In genomic region chr2:70301344-70302194, GRCh38 we compare ENCODE assay signal across 9 cellular contexts. TPM values are rescaled to one million over a fixed set of nuclear protein-coding genes. Genes with fewer than 3 reads are reported as not detected.
A peak's percentile ranks its signal among the peaks of the same experiment; 100 is the strongest.
DNase-seq lines count a peak whose midpoint lies in the region; ATAC-seq, FAIRE-seq and TF ChIP-seq lines count a peak whose summit lies in the region.
"Had no signal": no experiment of that assay in that cellular context is flagged by ENCODE, and none has a peak within 500 bp of the region (broad histone marks: within the 10 kb centered on the region; RNA-seq: fewer than 3 reads in every experiment).

Gene FAM136A, minus strand, starts transcription at chr2:70302067. Its CDS starts 56 bp downstream, at chr2:70302011.

- no peaks in the 10 kb centered on the region for H3K9me3 Mint-ChIP-seq in activated CD4-positive, alpha-beta T cell treated with anti-CD3 and anti-CD28 coated beads, Interleukin-2, amount 10 ng/mL, durations not matched to agents 7 days and 5 days
- no peaks in the 10 kb centered on the region for H3K9me3 Mint-ChIP-seq in dendritic cell treated with granulocyte-macrophage colony-stimulating factor and Interleukin-4, amounts not matched to agents 40 ng/mL and 50 ng/mL, for 4 days

- peak within 1 kb of the TSS; percentile 95 for H3K27ac Mint-ChIP-seq in activated CD4-positive, alpha-beta T cell treated with anti-CD3 and anti-CD28 coated beads, Interleukin-2, amount 10 ng/mL, durations not matched to agents 7 days and 5 days
- peak within 1 kb of the TSS; percentile 86 for H3K27ac Mint-ChIP-seq in dendritic cell treated with granulocyte-macrophage colony-stimulating factor and Interleukin-4, amounts not matched to agents 40 ng/mL and 50 ng/mL, for 4 days

- CTCF ChIA-PET in activated CD4-positive, alpha-beta T cell treated with anti-CD3 and anti-CD28 coated beads, Interleukin-2, amount 10 ng/mL, durations not matched to agents 7 days and 5 days (lab: Charles Lee) = interaction anchor here (0.5 to 3.8 kb wide), 12 partner anchors 8 to 1222 kb away, joined by 3 to 29 read pairs (median 5); partner anchors contain the start of genes C2orf42, PCYOX1 and SNRPG
- CTCF ChIA-PET in HepG2 (lab: Yijun Ruan, JAX; ENCODE audit: low intra/inter-chr PET ratio, low total read pairs) = interaction anchor here (0.7 to 3.3 kb wide), 7 partner anchors 32 to 484 kb away, joined by 3 to 46 read pairs (median 3); partner anchors contain the start of gene TIA1

- H3K4me1 ChIP-seq in HepG2 (ENCODE audit: insufficient read depth, low read length) = peaks cover 21% of the 10 kb centered on the region

- peaks cover 14% of the 10 kb centered on the region for H3K79me2 ChIP-seq in HepG2 (ENCODE audit: insufficient read depth, low read length)

- ATAC-seq in GM19023 (IDR thresholded peaks at IDR 0.05; ENCODE audit: unreplicated experiment) (peak; percentile 79), HG03280 (IDR thresholded peaks at IDR 0.05; ENCODE audit: unreplicated experiment) (peak; percentile 72), HepG2 (peak; percentile 94)

- WGBS in HepG2 (ENCODE audit: low lambda C conversion rate) = under 1% methylated on average over 38 of the region's 79 CpGs

- BruUV-seq in HepG2 (replicated peaks; lab: Mats Ljungman, UMichigan) = TSS peak; percentile 95

- H3K9me3 ChIP-seq in HepG2 (ENCODE audit: low read length) = no peaks in the 10 kb centered on the region

- in situ Hi-C loops in HepG2 (cut with HindIII; ENCODE audit: extremely low pct_ligation_motif_present, low pct_unique_long_range_greater_than_20kb) = loop anchor here (10.0 kb wide), 1 partner anchor 343 kb away; no protein-coding TSS in a partner anchor

- POLR2A ChIA-PET in activated CD4-positive, alpha-beta T cell treated with anti-CD3 and anti-CD28 coated beads, Interleukin-2, amount 10 ng/mL, durations not matched to agents 7 days and 5 days (lab: Charles Lee) = interaction anchor here (1.0 kb wide), 1 partner anchor 54 kb away, joined by 3 read pairs; no protein-coding TSS in a partner anchor
- POLR2A ChIA-PET in HepG2 (lab: Yijun Ruan, JAX) = interaction anchor here (0.9 to 3.8 kb wide), 7 partner anchors 8 to 387 kb away, joined by 3 to 62 read pairs (median 4); partner anchors contain the start of genes MXD1, PCYOX1 and SNRPG

- peak within 1 kb of the TSS; percentile 85 for H3K27ac ChIP-seq in HepG2 (ENCODE audit: extremely low read length, insufficient read depth, low read length)

- peak; percentile 91 for TF ChIP-seq CTCF in HepG2 (CRISPR knock-in tag; IDR thresholded peaks at IDR 0.05)

- peak within 1 kb of the TSS; percentile 85 for H3K4me2 ChIP-seq in HepG2 (ENCODE audit: low read depth, low read length)

- FAIRE-seq in HepG2 (lab: Jason Lieb, UNC) = no peak
- FAIRE-seq: colon had no signal

- H3K4me1 Mint-ChIP-seq in activated CD4-positive, alpha-beta T cell treated with anti-CD3 and anti-CD28 coated beads, Interleukin-2, amount 10 ng/mL, durations not matched to agents 7 days and 5 days = peaks cover 46% of the 10 kb centered on the region
- H3K4me1 Mint-ChIP-seq in dendritic cell treated with granulocyte-macrophage colony-stimulating factor and Interleukin-4, amounts not matched to agents 40 ng/mL and 50 ng/mL, for 4 days (ENCODE audit: low read depth) = peaks cover 18% of the 10 kb centered on the region

- peak; percentile 92 to 96 for TF ChIP-seq POLR2A in HepG2 (IDR thresholded peaks at IDR 0.05; ENCODE audit: insufficient read depth in 1 of 2, low read depth in 2 of 2, low read length in 2 of 2)

- TF ChIP-seq RAD21 in HepG2 (CRISPR knock-in tag; IDR thresholded peaks at IDR 0.05) = peak; percentile 70

- H2AFZ ChIP-seq in HepG2 (ENCODE audit: low read length) = no peak within 1 kb of the TSS

- peak within 1 kb of the TSS; percentile 62 to 92 (median 90) for H3K4me3 ChIP-seq in HepG2 (replicated peaks in 1 of 3; ENCODE audit: insufficient read depth in 1 of 3, low read depth in 2 of 3, low read length in 3 of 3)

- H4K20me1 ChIP-seq in HepG2 (ENCODE audit: insufficient read depth, low read length) = no peaks in the 10 kb centered on the region

- peak within 1 kb of the TSS; percentile 92 for H3K9ac ChIP-seq in HepG2 (ENCODE audit: insufficient read depth, low read depth, low read length)

- peaks cover 0 to 7% of the 10 kb centered on the region in 2 experiments; a peak in 2 of 5 replicates for H3K27me3 ChIP-seq in HepG2 (ENCODE audit: control insufficient read depth in 1 of 2, insufficient read depth in 2 of 2, low read length in 2 of 2)

- H3K36me3 ChIP-seq in HepG2 (replicated peaks in 1 of 2; ENCODE audit: control insufficient read depth in 1 of 2, insufficient read depth in 2 of 2, low read length in 2 of 2) = peaks cover 8 to 25% of the 10 kb centered on the region in 2 experiments

- intact Hi-C loops in dendritic cell treated with granulocyte-macrophage colony-stimulating factor and Interleukin-4, amounts not matched to agents 40 ng/mL and 50 ng/mL, for 4 days (cut with micrococcal nuclease) = loop anchor here (5.0 to 10.0 kb wide), 3 partner anchors 389 to 643 kb away; no protein-coding TSS in a partner anchor
- intact Hi-C loops in HepG2 (cut with micrococcal nuclease; ENCODE audit: unreplicated experiment) = loop anchor here (1.0 to 10.0 kb wide), 4 partner anchors 256 to 563 kb away; no protein-coding TSS in a partner anchor

- peaks cover 37% of the 10 kb centered on the region for H3K36me3 Mint-ChIP-seq in activated CD4-positive, alpha-beta T cell treated with anti-CD3 and anti-CD28 coated beads, Interleukin-2, amount 10 ng/mL, durations not matched to agents 7 days and 5 days (ENCODE audit: low read depth)
- H3K36me3 Mint-ChIP-seq in dendritic cell treated with granulocyte-macrophage colony-stimulating factor and Interleukin-4, amounts not matched to agents 40 ng/mL and 50 ng/mL, for 4 days (ENCODE audit: low read depth) = peaks cover 50% of the 10 kb centered on the region

- DNase-seq in AML-193 (lab: John Stamatoyannopoulos, UW) = peak; percentile 64 to 65
- peak; percentile 86 for DNase-seq in NCI-H510A treated with DMSO at 0.1 percent for 48 hours (lab: John Stamatoyannopoulos, UW)
- peak; percentile 87 for DNase-seq in activated CD4-positive, alpha-beta T cell treated with anti-CD3 and anti-CD28 coated beads, Interleukin-2, amount 10 ng/mL, durations not matched to agents 7 days and 5 days
- peak; percentile 87 for DNase-seq in HepG2 (ENCODE audit: low spot score)
- DNase-seq in stimulated activated CD4-positive, alpha-beta T cell treated with anti-CD3 and anti-CD28 coated beads, Interleukin-2, amount 100 ng/mL, for 48 hours = peak; percentile 88 to 92

- peak within 1 kb of the TSS; percentile 92 for H3K4me3 Mint-ChIP-seq in activated CD4-positive, alpha-beta T cell treated with anti-CD3 and anti-CD28 coated beads, Interleukin-2, amount 10 ng/mL, durations not matched to agents 7 days and 5 days
- H3K4me3 Mint-ChIP-seq in dendritic cell treated with granulocyte-macrophage colony-stimulating factor and Interleukin-4, amounts not matched to agents 40 ng/mL and 50 ng/mL, for 4 days = peak within 1 kb of the TSS; percentile 85

- TF ChIP-seq EP300 in HepG2 (IDR thresholded peaks at IDR 0.05; ENCODE audit: low read depth in 2 of 2, low read length in 2 of 2) (0 out of 4 replicates have a peak, but pooled peaks have one; percentile 17 to 29), HepG2 (CRISPR knock-in tag; IDR thresholded peaks at IDR 0.05; ENCODE audit: borderline replicate concordance) (0 out of 2 replicates have a peak, but pooled peaks have one; percentile 6)

- H3K27me3 Mint-ChIP-seq in activated CD4-positive, alpha-beta T cell treated with anti-CD3 and anti-CD28 coated beads, Interleukin-2, amount 10 ng/mL, durations not matched to agents 7 days and 5 days = no peaks in the 10 kb centered on the region
- no peaks in the 10 kb centered on the region for H3K27me3 Mint-ChIP-seq in dendritic cell treated with granulocyte-macrophage colony-stimulating factor and Interleukin-4, amounts not matched to agents 40 ng/mL and 50 ng/mL, for 4 days

TF ChIP-seq in HepG2, 621 proteins besides CTCF, POLR2A, EP300 and RAD21 (continues in another document):
- TF ChIP-seq MED8 (CRISPR knock-in tag; IDR thresholded peaks at IDR 0.05; ENCODE audit: insufficient replicate concordance) (peak; percentile 59), ZNF598 (CRISPR knock-in tag; IDR thresholded peaks at IDR 0.05; ENCODE audit: borderline replicate concordance) (peak; percentile 94), SOX5 (CRISPR knock-in tag; IDR thresholded peaks at IDR 0.05; ENCODE audit: borderline replicate concordance) (peak; percentile 32; the same call in 1 of the 2 replicates), MED1 (CRISPR knock-in tag; IDR thresholded peaks at IDR 0.05) (peak; percentile 43)

RNA-seq across cellular contexts. Expression of gene FAM136A, which starts in this region (rescaled TPM):
- 10 to 100 TPM; 33.4 to 37.4 TPM for total RNA-seq in activated CD4-positive, alpha-beta T cell treated with anti-CD3 and anti-CD28 coated beads, Interleukin-2, amount 10 ng/mL, durations not matched to agents 7 days and 5 days
- 126 and 153 TPM in 2 replicates for total RNA-seq in HepG2 (2016; rRNA removed; fragmentation: Illumina TruSeq; extraction: Trizol)
- 63.6 and 77.0 TPM in 2 replicates for total RNA-seq in HepG2 (2016; cell fraction: cytosol; rRNA removed; fragmentation: Illumina TruSeq; extraction: Trizol; ENCODE audit: low read depth)
- total RNA-seq in HepG2 (2016; cell fraction: insoluble cytoplasmic fraction; rRNA removed; fragmentation: Illumina TruSeq; extraction: Trizol) = 120 and 154 TPM in 2 replicates
- total RNA-seq in HepG2 (2016; cell fraction: membrane; rRNA removed; fragmentation: Illumina TruSeq; extraction: Trizol) = 157 and 170 TPM in 2 replicates
- total RNA-seq in HepG2 (2016; cell fraction: nucleus; rRNA removed; fragmentation: Illumina TruSeq; extraction: Trizol) = 61.1 and 69.7 TPM in 2 replicates
- 73.8 and 77.8 TPM in 2 replicates for polyA plus RNA-seq in HepG2 (2011; rRNA removed)
- 51.0 and 55.6 TPM in 2 replicates for polyA plus RNA-seq in HepG2 (2011; cell fraction: cytosol; rRNA removed)
- polyA plus RNA-seq in HepG2 (2011; cell fraction: nucleus; rRNA removed) = 83.7 and 101 TPM in 2 replicates
- 71.9 and 87.6 TPM in 2 replicates for polyA plus RNA-seq in HepG2 (2012)
- 83.2 and 122 TPM in 2 replicates for polyA plus RNA-seq in HepG2 (2016; cell fraction: cytosol; fragmentation: Illumina TruSeq; extraction: Trizol; ENCODE audit: low read depth)
- 175 and 182 TPM in 2 replicates for polyA plus RNA-seq in HepG2 (2016; cell fraction: insoluble cytoplasmic fraction; fragmentation: Illumina TruSeq; extraction: Trizol; ENCODE audit: low read depth)
- polyA plus RNA-seq in HepG2 (2016; cell fraction: membrane; fragmentation: Illumina TruSeq; extraction: Trizol; ENCODE audit: low read depth) = 155 and 176 TPM in 2 replicates
- 124 and 130 TPM in 2 replicates for polyA plus RNA-seq in HepG2 (2016; cell fraction: nucleus; fragmentation: Illumina TruSeq; extraction: Trizol; ENCODE audit: insufficient read depth, low read depth)
- polyA minus RNA-seq in HepG2 (2011; rRNA and poly(A)+ RNA removed; ENCODE audit: low replicate concordance) = 30.2 and 39.4 TPM in 2 replicates
- polyA minus RNA-seq in HepG2 (2011; cell fraction: cytosol; rRNA and poly(A)+ RNA removed) = 19.9 and 21.4 TPM in 2 replicates
- polyA minus RNA-seq in HepG2 (2011; cell fraction: nucleus; rRNA and poly(A)+ RNA removed) = 28.0 and 29.5 TPM in 2 replicates

Comparison
In these comparisons a context has a peak if more than half of its experiments do, and no peak if none do; other contexts are left out.
1. Peak in every context shown above with its lines: DNase-seq, ATAC-seq, H3K4me3 ChIP-seq and H3K27ac ChIP-seq.